Comparison of ENCODE assay signal across 20 cellular contexts in genomic region chr18:12769644-12770440, GRCh38.
DNase-seq lines count a peak whose midpoint lies in the region; ATAC-seq and TF ChIP-seq lines count a peak whose summit lies in the region.
"Had no signal": no experiment of that assay in that cellular context is flagged by ENCODE, and none has a peak within 500 bp of the region (broad histone marks: within the 10 kb centered on the region; RNA-seq: fewer than 3 reads in every experiment).

No MANE protein-coding gene starts in this region.

- no peaks in the 10 kb centered on the region for H3K27me3 ChIP-seq in fibroblast of lung (ENCODE audit: control insufficient read depth, insufficient read depth, low read length)
- H3K27me3 ChIP-seq: MG63 had no signal

- TF ChIP-seq CTCF in HEK293 (tag by site-specific recombination; IDR thresholded peaks at IDR 0.05) (no peak), astrocyte of the spinal cord (IDR thresholded peaks at IDR 0.05; ENCODE audit: low read depth, low read length) (no peak), fibroblast of lung (conservative IDR thresholded peaks at IDR 0.05 in 1 of 2, IDR thresholded peaks at IDR 0.05 in 1 of 2; ENCODE audit: low read depth in 1 of 2, low read length in 2 of 2) (no peak)

- no peak overlapping the region for H3K4me2 ChIP-seq in fibroblast of lung (ENCODE audit: extremely low read depth, insufficient read depth, low read length)
- H3K4me2 ChIP-seq: KMS-11 had no signal

- H3K4me3 ChIP-seq in HEK293 (ENCODE audit: low read depth, low read length) (no peak overlapping the region), astrocyte of the spinal cord (ENCODE audit: low read depth, low read length) (no peak overlapping the region), fibroblast of lung (replicated peaks in 1 of 4; ENCODE audit: control extremely low read depth in 1 of 4, insufficient read depth in 1 of 4, low read depth in 3 of 4, low read length in 4 of 4) (no peak overlapping the region)
- H3K4me3 ChIP-seq: GM23248, MG63 had no signal

- H3K27ac ChIP-seq in HEK293 (ENCODE audit: extremely low read depth, low read depth, low read length) (no peak overlapping the region), fibroblast of lung (ENCODE audit: insufficient read depth, low read length) (no peak overlapping the region)
- H3K27ac ChIP-seq: GM23248, KMS-11 had no signal

- in situ Hi-C loops in astrocyte of the spinal cord (cut with HindIII; ENCODE audit: low sequenced_read_pairs), result no loop called here

- H3K36me3 ChIP-seq in HEK293 (ENCODE audit: control insufficient read depth in 2 of 2, insufficient read depth in 1 of 2, low read length in 2 of 2) (no peaks in the 10 kb centered on the region), fibroblast of lung (ENCODE audit: control insufficient read depth, insufficient read depth, low read length) (no peaks in the 10 kb centered on the region)
- H3K36me3 ChIP-seq: MG63 had no signal

- H3K9me3 ChIP-seq in HEK293 (ENCODE audit: control insufficient read depth, insufficient read depth, low read depth, low read length), result no peaks in the 10 kb centered on the region
- no peaks in the 10 kb centered on the region for H3K9me3 ChIP-seq in fibroblast of lung (ENCODE audit: control insufficient read depth, insufficient read depth, low read depth, low read length)
- H3K9me3 ChIP-seq: MG63 had no signal

- H4K20me1 ChIP-seq in fibroblast of lung (ENCODE audit: control insufficient read depth, extremely low read depth, insufficient read depth, low read length), result no peaks in the 10 kb centered on the region

- H3K4me1 ChIP-seq in HEK293 (ENCODE audit: control insufficient read depth, insufficient read depth, low read length) (no peaks in the 10 kb centered on the region), fibroblast of lung (ENCODE audit: control insufficient read depth, extremely low read depth, insufficient read depth, low read length) (no peaks in the 10 kb centered on the region)

- CTCF ChIA-PET in HEK293 (lab: Yijun Ruan, JAX), result interaction anchor here (0.5 to 1.0 kb wide), 3 partner anchors 36 to 390 kb away, joined by 3 to 4 read pairs (median 3); no protein-coding TSS in a partner anchor

- no peaks in the 10 kb centered on the region for H3K79me2 ChIP-seq in fibroblast of lung (ENCODE audit: control insufficient read depth, insufficient read depth, low read length)

- H2AFZ ChIP-seq in fibroblast of lung (ENCODE audit: low read length), result no peak overlapping the region
- H2AFZ ChIP-seq: GM23248 had no signal

- H3K9ac ChIP-seq in fibroblast of lung (ENCODE audit: insufficient read depth, low read length), result no peak overlapping the region
- H3K9ac ChIP-seq: GM23248, KMS-11 had no signal

- POLR2A ChIA-PET in HEK293 (lab: Yijun Ruan, JAX), result no interaction called here

- DNase-seq in astrocyte of the spinal cord (ENCODE audit: low read depth, low spot score), result peak; percentile 12
- DNase-seq in fibroblast of lung (ENCODE audit: low read depth in 2 of 2), result peak; percentile 12 to 28
- peak; percentile 11 for DNase-seq in renal cortical epithelial cell (ENCODE audit: low read depth)
- DNase-seq in activated CD4-positive, alpha-beta T cell treated with anti-CD3 and anti-CD28 coated beads, Interleukin-2, amount 50 U/mL, for 1 hour, result no peak
- DNase-seq in NCI-H2029 (lab: John Stamatoyannopoulos, UW), result no peak
- DNase-seq in globus pallidus (ENCODE audit: low spot score), result no peak
- DNase-seq: AML-193, DMS 273 treated with DMSO at 0.1 percent for 48 hours, GM23248, HCEC 1CT, MG63, NCI-H1092 treated with DMSO at 0.1 percent for 48 hours, NCI-H510A treated with DMSO at 0.1 percent for 48 hours, NCI-H82 had no signal

- ATAC-seq in HG03342 (IDR thresholded peaks at IDR 0.05; ENCODE audit: unreplicated experiment), result no peak
- ATAC-seq: Panc1, Right ventricle myocardium inferior, SK-N-SH treated with all-trans-retinoic acid at 6 μM for 48 hours had no signal

TF ChIP-seq in HEK293, 187 proteins besides CTCF, POLR2A, EP300 and RAD21:
- no peak for TF ChIP-seq ZNF354C (tag by site-specific recombination; IDR thresholded peaks at IDR 0.05; ENCODE audit: borderline replicate concordance, low read depth)
- no peak for TF ChIP-seq ZNF184 (tag by site-specific recombination; IDR thresholded peaks at IDR 0.05)
- TF ChIP-seq ZNF157 (tag by site-specific recombination; IDR thresholded peaks at IDR 0.05), result peak; percentile 97
- no peak for TF ChIP-seq PRDM4 (tag by site-specific recombination; IDR thresholded peaks at IDR 0.05)

Comparison
In these comparisons a context has a peak if more than half of its experiments do, and no peak if none do; other contexts are left out.
1. DNase-seq: peak in astrocyte of the spinal cord (single experiment), fibroblast of lung (2 of 2) and renal cortical epithelial cell (single experiment); none in activated CD4-positive, alpha-beta T cell treated with anti-CD3 and anti-CD28 coated beads, Interleukin-2, amount 50 U/mL, for 1 hour (single experiment), NCI-H2029 (single experiment) and globus pallidus (single experiment).